In the genomic region with DNA sequence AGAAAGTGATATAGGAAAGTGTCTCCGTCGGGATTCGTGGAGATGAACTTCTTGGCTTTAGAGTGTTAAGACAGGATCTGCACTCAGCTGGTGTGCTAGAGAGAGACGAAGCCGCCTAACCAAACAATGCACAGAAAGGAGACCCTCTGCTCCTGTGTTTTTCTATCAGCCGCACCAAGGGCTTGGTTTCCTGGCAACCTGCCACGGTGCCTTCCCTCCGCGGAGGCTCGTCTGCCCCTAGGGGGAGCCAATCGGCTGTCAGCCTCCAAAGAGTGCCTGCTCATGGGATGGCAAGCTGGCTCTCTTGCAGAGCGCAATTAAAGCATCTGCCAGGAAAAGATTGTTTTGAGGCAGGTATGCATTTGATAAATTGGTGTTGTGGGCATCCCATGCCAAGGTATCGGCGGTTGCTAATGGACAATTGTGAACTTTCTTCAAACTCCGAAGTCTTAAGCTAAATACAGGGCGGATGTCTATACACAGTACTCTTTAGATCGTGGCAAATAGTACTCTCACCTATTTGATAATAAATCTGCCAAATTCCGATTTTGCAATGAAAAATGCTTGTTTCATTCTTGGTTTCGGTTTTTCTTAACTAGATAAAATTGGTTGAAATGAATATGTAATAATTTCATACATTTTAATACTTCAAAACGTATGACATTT, we compare ENCODE assay signal across 8 cellular contexts.
DNase-seq lines count a peak whose midpoint lies in the region; ATAC-seq and TF ChIP-seq lines count a peak whose summit lies in the region.

No MANE protein-coding gene starts in this region.

- H3K9me2 ChIP-seq in OCI-LY1 (ENCODE audit: low read depth, low read length): no peaks in the 10 kb centered on the region

- H3K4me1 ChIP-seq in OCI-LY1 (ENCODE audit: insufficient read depth, low read length, severe bottlenecking): no peaks in the 10 kb centered on the region
- peaks cover 0 to 3% of the 10 kb centered on the region in 2 donors for H3K4me1 ChIP-seq in left lung

- H3K4me3 ChIP-seq in OCI-LY1 (ENCODE audit: low read depth, low read length, poor library complexity, severe bottlenecking): no peak overlapping the region
- H3K4me3 ChIP-seq in left lung: no peak overlapping the region

- DNase-seq in COLO668 (lab: John Stamatoyannopoulos, UW; ENCODE audit: unreplicated experiment) (peak; percentile 73), cerebellar cortex (ENCODE audit: low spot score) (peak; percentile 36), left lung (peak; percentile 64 to 86), GM19240 (ENCODE audit: insufficient read length, low spot score) (no peak)
- peak; percentile 0 for DNase-seq in stimulated activated CD8-positive, alpha-beta memory T cell treated with anti-CD3 and anti-CD28 coated beads, Interleukin-4, amount 100 ng/mL, for 24 hours (ENCODE audit: low read depth)

- H3K9me3 ChIP-seq in OCI-LY1 (ENCODE audit: low read length): no peaks in the 10 kb centered on the region
- no peaks in the 10 kb centered on the region for H3K9me3 ChIP-seq in left lung

- no peaks in the 10 kb centered on the region for H3K79me2 ChIP-seq in OCI-LY1 (ENCODE audit: insufficient read depth, low read length)

- H2AFZ ChIP-seq in OCI-LY1 (ENCODE audit: low read length): no peak overlapping the region

- no peak overlapping the region for H3K9ac ChIP-seq in OCI-LY1 (ENCODE audit: low read length)

- intact Hi-C loops in left lung (cut with DNase I): no loop called here

- no peak overlapping the region for H3K4me2 ChIP-seq in OCI-LY1 (ENCODE audit: low read length)

- H3F3A ChIP-seq in OCI-LY1 (ENCODE audit: insufficient read depth, low read length): no peaks in the 10 kb centered on the region

- no peaks in the 10 kb centered on the region for H4K20me1 ChIP-seq in OCI-LY1 (ENCODE audit: insufficient read depth, low read length)

- H3K27ac ChIP-seq in OCI-LY1 (ENCODE audit: low read depth, low read length, poor library complexity, severe bottlenecking) (no peak overlapping the region), left lung (no peak overlapping the region)

- ATAC-seq in GM18873 (IDR thresholded peaks at IDR 0.05; ENCODE audit: low FRiP score, unreplicated experiment) (peak; percentile 79), HG03342 (IDR thresholded peaks at IDR 0.05; ENCODE audit: unreplicated experiment) (peak; percentile 90), left lung (peak; percentile 88)

- TF ChIP-seq CTCF in OCI-LY1 (IDR thresholded peaks at IDR 0.05; ENCODE audit: low read length) (peak; percentile 84), left lung (IDR thresholded peaks at IDR 0.05) (peak; percentile 47 to 51)

- H3K27me3 ChIP-seq in OCI-LY1 (ENCODE audit: insufficient read depth, low read length): no peaks in the 10 kb centered on the region
- peaks cover 0 to 4% of the 10 kb centered on the region in 2 donors for H3K27me3 ChIP-seq in left lung

- H3K36me3 ChIP-seq in OCI-LY1 (ENCODE audit: insufficient read depth, low read length) (no peaks in the 10 kb centered on the region), left lung (no peaks in the 10 kb centered on the region)
